ENCODE assay signal across 13 cellular contexts in the genomic region with DNA sequence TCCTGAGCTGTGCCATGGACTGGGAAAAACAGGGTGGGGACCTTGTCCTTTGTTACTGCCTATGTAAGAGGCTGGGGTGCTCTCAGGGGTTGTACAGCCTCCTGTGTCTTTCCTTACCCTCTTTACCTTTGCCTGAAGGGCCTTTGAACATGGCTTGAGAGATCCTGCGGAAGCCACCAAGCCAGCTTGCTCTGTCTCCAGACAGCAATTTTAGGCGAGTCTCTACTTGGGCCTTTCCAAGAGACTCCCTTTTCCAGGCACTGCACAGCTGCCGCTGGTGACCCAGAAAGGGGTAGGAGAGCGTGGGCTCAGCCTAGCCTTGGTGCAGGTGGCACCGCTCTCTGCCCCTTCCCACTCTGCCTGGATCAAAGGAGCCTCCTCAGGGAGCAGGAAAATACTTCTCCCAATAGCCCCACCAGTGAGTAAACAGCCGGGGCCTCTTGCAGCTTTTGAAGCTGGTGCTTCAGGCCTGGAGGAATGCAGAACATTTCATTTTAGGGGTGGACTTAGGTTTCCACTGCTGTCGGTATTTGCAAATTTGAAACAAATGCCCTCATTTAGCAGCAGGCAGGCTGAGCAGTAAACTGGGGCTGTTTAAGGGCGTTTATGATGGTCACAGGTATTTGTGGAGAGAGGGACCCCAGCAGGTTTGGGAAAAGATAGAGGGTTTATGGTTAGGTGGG. TPM values are rescaled to one million over a fixed set of nuclear protein-coding genes. Genes with fewer than 3 reads are reported as not detected.
DNase-seq lines count a peak whose midpoint lies in the region; ATAC-seq, FAIRE-seq and TF ChIP-seq lines count a peak whose summit lies in the region.
"Had no signal": no experiment of that assay in that cellular context is flagged by ENCODE, and none has a peak within 500 bp of the region (broad histone marks: within the 10 kb centered on the region; RNA-seq: fewer than 3 reads in every experiment).

No MANE protein-coding gene starts in this region.

- peak overlapping the region; percentile 92 for H3K27ac Mint-ChIP-seq in astrocyte (ENCODE audit: unreplicated experiment)
- H3K27ac Mint-ChIP-seq: T-helper 2 cell treated with Interferon-gamma antibody and Interleukin-4, amounts not matched to agents 5 μg/mL and 100 μg/mL, for 36 hours had no signal

- H3K27me3 ChIP-seq in H7 (ENCODE audit: control insufficient read depth, insufficient read depth, low read length) (no peaks in the 10 kb centered on the region), astrocyte (ENCODE audit: insufficient read depth, low read length) (no peaks in the 10 kb centered on the region), skeletal muscle satellite cell (ENCODE audit: control insufficient read depth, insufficient read depth, low read length) (no peaks in the 10 kb centered on the region)

- H2AFZ ChIP-seq in astrocyte (ENCODE audit: low read depth, low read length), result no peak overlapping the region

- peak overlapping the region; percentile 42 for H3K9ac ChIP-seq in astrocyte (ENCODE audit: low read length)
- H3K9ac ChIP-seq in skeletal muscle satellite cell (ENCODE audit: low read depth, low read length), result peak overlapping the region; percentile 16
- H3K9ac ChIP-seq: KMS-11 had no signal

- peaks cover 35% of the 10 kb centered on the region for H3K4me1 ChIP-seq in astrocyte (ENCODE audit: insufficient read depth, low read length)
- peaks cover 31% of the 10 kb centered on the region for H3K4me1 ChIP-seq in skeletal muscle satellite cell (ENCODE audit: control insufficient read depth, insufficient read depth, low read length)

- no peaks in the 10 kb centered on the region for H3K9me3 Mint-ChIP-seq in astrocyte (ENCODE audit: unreplicated experiment)
- H3K9me3 Mint-ChIP-seq: T-helper 2 cell treated with Interferon-gamma antibody and Interleukin-4, amounts not matched to agents 5 μg/mL and 100 μg/mL, for 36 hours had no signal

- DNase-seq in H7 (peak; percentile 44), astrocyte (ENCODE audit: low read depth) (no peak), iPS-NIHi11 (ENCODE audit: low spot score) (peak; percentile 39), NCI-H1092 (lab: John Stamatoyannopoulos, UW) (no peak), GM20000 (ENCODE audit: low spot score) (no peak)
- DNase-seq: activated T-cell treated with anti-CD3 and anti-CD28 coated beads, Interleukin-2, amount 50 U/mL, for 1 hour; NCI-H82; stimulated activated CD4-positive, alpha-beta T cell treated with anti-CD3 and anti-CD28 coated beads, Interleukin-4, amount 100 ng/mL, for 24 hours had no signal

- TF ChIP-seq CTCF in astrocyte (IDR thresholded peaks at IDR 0.05; ENCODE audit: insufficient read depth, low read depth, low read length) (no peak), GM20000 (IDR thresholded peaks at IDR 0.05; ENCODE audit: extremely low read depth, missing control alignments) (no peak)

- FAIRE-seq in astrocyte (lab: Jason Lieb, UNC), result no peak

- H3K4me3 ChIP-seq in H7 (ENCODE audit: insufficient read depth, low read depth, low read length), result no peak overlapping the region
- no peak overlapping the region for H3K4me3 ChIP-seq in astrocyte (ENCODE audit: insufficient read depth, low read depth, low read length)
- no peak overlapping the region for H3K4me3 ChIP-seq in skeletal muscle satellite cell (ENCODE audit: low read length)

- peak overlapping the region; percentile 20 for H3K27ac ChIP-seq in astrocyte (ENCODE audit: low read depth, low read length)
- H3K27ac ChIP-seq: KMS-11 had no signal

- H3K4me3 Mint-ChIP-seq in astrocyte (ENCODE audit: unreplicated experiment), result peak overlapping the region; percentile 55
- H3K4me3 Mint-ChIP-seq: T-helper 2 cell treated with Interferon-gamma antibody and Interleukin-4, amounts not matched to agents 5 μg/mL and 100 μg/mL, for 36 hours had no signal

- H3K4me2 ChIP-seq in astrocyte (ENCODE audit: low read length) (peak overlapping the region; percentile 39), skeletal muscle satellite cell (ENCODE audit: low read length) (peak overlapping the region; percentile 49)
- H3K4me2 ChIP-seq: KMS-11 had no signal

- peaks cover 81% of the 10 kb centered on the region for H4K20me1 ChIP-seq in astrocyte (ENCODE audit: insufficient read depth, low read length)

- H3K79me2 ChIP-seq in astrocyte (ENCODE audit: insufficient read depth, low read length), result peaks cover 97% of the 10 kb centered on the region

- no peaks in the 10 kb centered on the region for H3K27me3 Mint-ChIP-seq in astrocyte (ENCODE audit: low read depth, unreplicated experiment)

- H3K36me3 ChIP-seq in H7 (replicated peaks; ENCODE audit: control insufficient read depth, insufficient read depth, low read length), result no peaks in the 10 kb centered on the region
- H3K36me3 ChIP-seq in astrocyte (ENCODE audit: insufficient read depth, low read length), result no peaks in the 10 kb centered on the region
- H3K36me3 ChIP-seq in skeletal muscle satellite cell (ENCODE audit: insufficient read depth, low read length), result no peaks in the 10 kb centered on the region

- H3K36me3 Mint-ChIP-seq in astrocyte (ENCODE audit: low read depth, unreplicated experiment), result peaks cover 9% of the 10 kb centered on the region

- peaks cover 67% of the 10 kb centered on the region for H3K4me1 Mint-ChIP-seq in astrocyte (ENCODE audit: low read depth, unreplicated experiment)

- H3K9me3 ChIP-seq in astrocyte (ENCODE audit: insufficient read depth, low read depth, low read length) (no peaks in the 10 kb centered on the region), skeletal muscle satellite cell (replicated peaks; ENCODE audit: low read length) (no peaks in the 10 kb centered on the region)

- ATAC-seq in HG02588 (IDR thresholded peaks at IDR 0.05; ENCODE audit: unreplicated experiment) (no peak), GM21529 (IDR thresholded peaks at IDR 0.05; ENCODE audit: unreplicated experiment) (no peak)

RNA-seq across cellular contexts. Expression of a gene that starts 13.9 kb away (rescaled TPM):
- 143 and 163 TPM in 2 replicates for total RNA-seq in H7 (2014; rRNA removed; shearing (Covaris generic))
- total RNA-seq in astrocyte, result 506 and 728 TPM in 2 replicates
- total RNA-seq in skeletal muscle satellite cell (2012; rRNA removed), result 17.0 and 20.1 TPM in 2 replicates

RNA-seq across cellular contexts. Expression of a gene that starts 30.6 kb away (rescaled TPM):
- total RNA-seq in H7 (2014; rRNA removed; shearing (Covaris generic)), result 24.8 and 30.2 TPM in 2 replicates
- 34.1 and 35.4 TPM in 2 replicates for total RNA-seq in astrocyte
- 5.1 and 6.1 TPM in 2 replicates for total RNA-seq in skeletal muscle satellite cell (2012; rRNA removed)

RNA-seq across cellular contexts. Expression of a gene that starts 30.8 kb away (rescaled TPM):
- total RNA-seq in H7 (2014; rRNA removed; shearing (Covaris generic)), result 79.1 and 82.1 TPM in 2 replicates
- total RNA-seq in astrocyte, result 47.4 and 59.7 TPM in 2 replicates
- total RNA-seq in skeletal muscle satellite cell (2012; rRNA removed), result 22.6 and 24.9 TPM in 2 replicates

RNA-seq across cellular contexts. Expression of a gene that starts 36.4 kb away (rescaled TPM):
- total RNA-seq in H7 (2014; rRNA removed; shearing (Covaris generic)), result 19.6 and 39.2 TPM in 2 replicates
- 21.2 and 26.3 TPM in 2 replicates for total RNA-seq in astrocyte
- 29.7 and 36.5 TPM in 2 replicates for total RNA-seq in skeletal muscle satellite cell (2012; rRNA removed)

Comparison
In these comparisons a context has a peak if more than half of its experiments do, and no peak if none do; other contexts are left out.
1. DNase-seq: peak in H7 (single experiment) and iPS-NIHi11 (single experiment); none in astrocyte (single experiment), NCI-H1092 (single experiment) and GM20000 (single experiment).